In the genomic region with DNA sequence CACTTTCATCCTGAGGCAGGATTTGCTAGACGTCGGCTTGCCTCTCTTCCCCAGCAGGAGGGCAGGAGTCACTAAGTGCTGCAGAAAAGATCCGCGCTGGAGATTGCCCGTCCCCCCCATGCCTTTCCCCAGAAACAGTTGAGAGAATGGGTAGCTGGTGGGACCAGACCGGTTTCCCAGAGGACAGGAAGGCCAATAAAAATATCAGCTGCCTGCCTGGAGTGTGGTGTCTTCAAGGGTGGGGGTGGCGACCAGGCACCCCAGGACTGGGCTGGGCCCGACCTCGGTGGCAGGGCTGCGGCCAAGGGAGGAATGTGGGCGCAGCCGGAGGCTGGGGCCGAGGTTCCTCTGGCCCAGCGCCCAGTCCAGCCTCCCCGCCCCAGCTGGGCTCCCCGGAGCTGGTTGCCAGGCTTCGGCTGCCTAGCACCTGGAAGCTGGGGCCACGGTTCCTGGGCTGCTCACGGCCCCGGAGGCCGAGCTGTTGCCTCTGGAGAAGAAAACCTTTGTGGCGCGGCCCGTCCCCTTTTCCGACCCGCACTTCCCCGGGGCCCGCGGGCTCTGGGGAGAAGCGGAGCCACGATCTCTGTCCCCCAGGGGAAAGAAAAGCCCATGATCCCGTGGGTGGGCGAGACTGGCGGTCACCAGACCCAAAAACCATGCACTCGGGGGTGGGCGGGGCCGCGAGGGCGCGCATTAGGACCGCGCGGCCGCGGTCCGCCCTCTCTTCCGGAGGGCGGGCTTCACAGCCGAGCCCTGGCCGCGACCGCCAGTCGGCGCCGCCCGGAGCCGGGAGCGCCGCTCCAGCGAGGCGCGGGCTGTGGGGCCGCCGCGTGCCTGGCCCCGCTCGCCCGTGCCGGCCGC, we compare ENCODE assay signal across 8 cellular contexts. TPM values are rescaled to one million over a fixed set of nuclear protein-coding genes. Genes with fewer than 3 reads are reported as not detected.
DNase-seq lines count a peak whose midpoint lies in the region; ATAC-seq, FAIRE-seq and TF ChIP-seq lines count a peak whose summit lies in the region.

A gene with protein sequence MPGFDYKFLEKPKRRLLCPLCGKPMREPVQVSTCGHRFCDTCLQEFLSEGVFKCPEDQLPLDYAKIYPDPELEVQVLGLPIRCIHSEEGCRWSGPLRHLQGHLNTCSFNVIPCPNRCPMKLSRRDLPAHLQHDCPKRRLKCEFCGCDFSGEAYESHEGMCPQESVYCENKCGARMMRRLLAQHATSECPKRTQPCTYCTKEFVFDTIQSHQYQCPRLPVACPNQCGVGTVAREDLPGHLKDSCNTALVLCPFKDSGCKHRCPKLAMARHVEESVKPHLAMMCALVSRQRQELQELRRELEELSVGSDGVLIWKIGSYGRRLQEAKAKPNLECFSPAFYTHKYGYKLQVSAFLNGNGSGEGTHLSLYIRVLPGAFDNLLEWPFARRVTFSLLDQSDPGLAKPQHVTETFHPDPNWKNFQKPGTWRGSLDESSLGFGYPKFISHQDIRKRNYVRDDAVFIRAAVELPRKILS (plus strand): TSS at position 769 of the 861 bp plus-strand sequence. CDS start 102 bp downstream, outside the sequence.

- H3K4me1 ChIP-seq in BLaER1 (peaks cover 78% of the 10 kb centered on the region), duodenal mucosa (ENCODE audit: control insufficient read depth in 1 of 2, insufficient read depth in 2 of 2, low read length in 2 of 2) (peaks cover 53 to 57% of the 10 kb centered on the region in 2 donors), right lobe of liver (peaks cover 0 to 29% (median 13%) of the 10 kb centered on the region in 4 donors)

- peak; percentile 60 for DNase-seq in GM19239 (ENCODE audit: insufficient read length, low spot score)
- peak; percentile 98 for DNase-seq in NCI-H69 (lab: John Stamatoyannopoulos, UW)
- peak; percentile 87 to 88 for DNase-seq in activated CD4-positive, alpha-beta T cell treated with anti-CD3 and anti-CD28 coated beads, Interleukin-2, amount 50 U/mL, for 48 hours
- peak; percentile 82 to 87 (median 83) for DNase-seq in right lobe of liver
- DNase-seq in stimulated activated CD4-positive, alpha-beta T cell treated with anti-CD3 and anti-CD28 coated beads, Interleukin-4, amount 100 ng/mL, for 48 hours (ENCODE audit: low read depth in 2 of 2), result peak; percentile 71 to 78

- intact Hi-C loops in right lobe of liver (cut with DNase I), result no loop called here

- peak; percentile 99 for TF ChIP-seq POLR2A in right lobe of liver (IDR thresholded peaks at IDR 0.05)

- WGBS in right lobe of liver (ENCODE audit: insufficient coverage, low coverage, low lambda C conversion rate, missing lambda C conversion rate), result 0% methylated on average over 8 of the region's 70 CpGs

- H3K27ac ChIP-seq in BLaER1, result peak within 1 kb of the TSS; percentile 95
- peak within 1 kb of the TSS; percentile 99 for H3K27ac ChIP-seq in duodenal mucosa (ENCODE audit: low read depth, low read length)
- peak within 1 kb of the TSS; percentile 96 to 98 (median 97) for H3K27ac ChIP-seq in right lobe of liver

- H3K9me3 ChIP-seq in BLaER1 (no peaks in the 10 kb centered on the region), duodenal mucosa (ENCODE audit: control insufficient read depth in 1 of 2, low read length in 2 of 2) (no peaks in the 10 kb centered on the region), right lobe of liver (no peaks in the 10 kb centered on the region)

- FAIRE-seq in GM19239 (lab: Jason Lieb, UNC), result no peak

- ATAC-seq in HG03439 (IDR thresholded peaks at IDR 0.05; ENCODE audit: unreplicated experiment) (peak; percentile 52), right lobe of liver (peak; percentile 68 to 84 (median 78))

- H4K20me1 ChIP-seq in BLaER1, result peaks cover 41% of the 10 kb centered on the region

- TF ChIP-seq CTCF in right lobe of liver (IDR thresholded peaks at IDR 0.05), result peak in 3 of 4 donors; percentile 7 to 37 (median 27)

- H3K36me3 ChIP-seq in BLaER1 (peaks cover 26% of the 10 kb centered on the region), duodenal mucosa (ENCODE audit: control insufficient read depth in 1 of 2, insufficient read depth in 2 of 2, low read length in 2 of 2) (peaks cover 12 to 16% of the 10 kb centered on the region in 2 donors), right lobe of liver (peaks cover 5 to 15% (median 8%) of the 10 kb centered on the region in 4 donors)

- peak within 1 kb of the TSS; percentile 96 for H3K9ac ChIP-seq in BLaER1
- H3K9ac ChIP-seq in duodenal mucosa (ENCODE audit: low read depth in 1 of 2, low read length in 2 of 2), result peak within 1 kb of the TSS; percentile 95 to 99

- H3K27me3 ChIP-seq in BLaER1 (no peaks in the 10 kb centered on the region), duodenal mucosa (ENCODE audit: control insufficient read depth in 1 of 2, insufficient read depth in 2 of 2, low read length in 2 of 2) (no peaks in the 10 kb centered on the region), right lobe of liver (no peaks in the 10 kb centered on the region)

- H3K4me2 ChIP-seq in BLaER1, result peak within 1 kb of the TSS; percentile 96

- H3K4me3 ChIP-seq in BLaER1 (peak within 1 kb of the TSS; percentile 86), duodenal mucosa (ENCODE audit: low read depth in 1 of 2, low read length in 2 of 2) (peak within 1 kb of the TSS; percentile 86 to 99), right lobe of liver (peak within 1 kb of the TSS; percentile 87 to 91 (median 89))

RNA-seq across cellular contexts. Expression of the gene that starts here (rescaled TPM):
- 10 to 100 TPM; 26.4 to 55.2 (median 42.3) TPM for total RNA-seq in right lobe of liver

Comparison
In these comparisons a context has a peak if more than half of its experiments do, and no peak if none do; other contexts are left out.
1. Peak in every context shown above with its lines: DNase-seq, ATAC-seq, H3K4me3 ChIP-seq and H3K27ac ChIP-seq.